8 cellular contexts compared by ENCODE assay signal in the genomic region with DNA sequence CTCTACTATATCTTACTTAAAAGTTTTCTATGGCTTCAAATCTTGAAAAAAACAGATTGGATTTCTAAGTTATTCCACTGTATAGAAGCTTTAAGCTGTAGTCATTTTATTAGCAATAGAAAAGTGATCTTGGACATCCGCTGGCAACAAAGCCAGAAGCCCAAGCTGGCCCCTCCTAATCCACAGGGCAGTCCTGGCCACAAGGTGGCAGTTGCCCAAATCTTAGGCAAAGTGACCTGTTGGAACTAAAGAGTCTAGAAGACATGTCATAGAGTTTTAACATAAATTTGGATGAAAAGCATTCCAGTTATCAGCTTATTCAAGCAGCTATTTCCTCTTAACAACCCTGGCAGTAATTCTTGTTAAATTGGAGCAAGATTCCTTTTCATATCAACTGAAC.
A peak's percentile ranks its signal among the peaks of the same experiment; 100 is the strongest.
DNase-seq lines count a peak whose midpoint lies in the region; ATAC-seq and TF ChIP-seq lines count a peak whose summit lies in the region.

No MANE protein-coding gene starts in this region.

- TF ChIP-seq CTCF in hepatocyte (IDR thresholded peaks at IDR 0.05; ENCODE audit: poor library complexity), result peak; percentile 46
- peak in 5 of 7 experiments; percentile 52 to 65 (median 53) for TF ChIP-seq CTCF in stomach (IDR thresholded peaks at IDR 0.05)

- WGBS in hepatocyte (ENCODE audit: low lambda C conversion rate, missing lambda C conversion rate), result 68% methylated on average over 1 of the region's 1 CpG
- 38 to 65% (median 45%) methylated on average over 1 of the region's 1 CpG for WGBS in stomach, 5 donors

- TF ChIP-seq POLR2A in stomach (IDR thresholded peaks at IDR 0.05), result no peak

- H3K9me2 ChIP-seq in hepatocyte (replicated peaks; ENCODE audit: insufficient read depth), result no peaks in the 10 kb centered on the region

- no peak overlapping the region for H3K4me3 ChIP-seq in hepatocyte
- H3K4me3 ChIP-seq in stomach, result no peak overlapping the region

- DNase-seq in SIG-M5 treated with dmso at 0.1 percent for 504 hours (lab: John Stamatoyannopoulos, UW; ENCODE audit: unreplicated experiment), result peak; percentile 26
- DNase-seq in SIG-M5 (lab: John Stamatoyannopoulos, UW), result no peak
- DNase-seq in M059J (ENCODE audit: low read depth), result peak; percentile 56
- peak; percentile 5 for DNase-seq in amniotic stem cell (lab: John Stamatoyannopoulos, UW)
- DNase-seq in hepatocyte (ENCODE audit: low spot score), result peak; percentile 29
- DNase-seq in stomach, result peak; percentile 76
- DNase-seq in NK-92 treated with Interleukin-12 subunit alpha and Interleukin-12 subunit beta, amount 100 ng/mL, for 24 hours (lab: John Stamatoyannopoulos, UW), result no peak

- no peak for TF ChIP-seq EP300 in stomach (IDR thresholded peaks at IDR 0.05)

- H3K36me3 ChIP-seq in hepatocyte (replicated peaks; ENCODE audit: insufficient read depth, low read depth) (no peaks in the 10 kb centered on the region), stomach (no peaks in the 10 kb centered on the region)

- no peak overlapping the region for H2AFZ ChIP-seq in hepatocyte

- H3K4me2 ChIP-seq in hepatocyte, result no peak overlapping the region

- intact Hi-C loops in stomach (cut with DNase I; ENCODE audit: low total_unique reads), result no loop called here

- H3K9me3 ChIP-seq in hepatocyte (ENCODE audit: low read depth) (no peaks in the 10 kb centered on the region), stomach (peaks cover 2 to 11% (median 7%) of the 10 kb centered on the region in 4 donors)

- H3K4me1 ChIP-seq in hepatocyte (ENCODE audit: insufficient read depth) (no peaks in the 10 kb centered on the region), stomach (peaks cover 0 to 5% (median 2%) of the 10 kb centered on the region in 4 donors)

- no peaks in the 10 kb centered on the region for H3K79me2 ChIP-seq in hepatocyte

- no peaks in the 10 kb centered on the region for H4K20me1 ChIP-seq in hepatocyte (ENCODE audit: insufficient read depth, poor library complexity, severe bottlenecking)

- ATAC-seq in GM18861 (IDR thresholded peaks at IDR 0.05; ENCODE audit: unreplicated experiment), result no peak

- H3K27ac ChIP-seq in hepatocyte (no peak overlapping the region), stomach (no peak overlapping the region)

- H3K27me3 ChIP-seq in hepatocyte (no peaks in the 10 kb centered on the region), stomach (no peaks in the 10 kb centered on the region)

Comparison
In these comparisons a context has a peak if more than half of its experiments do, and no peak if none do; other contexts are left out.
1. DNase-seq: peak in SIG-M5 treated with dmso at 0.1 percent for 504 hours (single experiment), M059J (single experiment), amniotic stem cell (single experiment), hepatocyte (single experiment) and stomach (single experiment); none in SIG-M5 (single experiment) and NK-92 treated with Interleukin-12 subunit alpha and Interleukin-12 subunit beta, amount 100 ng/mL, for 24 hours (single experiment).